ENCODE assay signal across 1 cellular context in the genomic region with DNA sequence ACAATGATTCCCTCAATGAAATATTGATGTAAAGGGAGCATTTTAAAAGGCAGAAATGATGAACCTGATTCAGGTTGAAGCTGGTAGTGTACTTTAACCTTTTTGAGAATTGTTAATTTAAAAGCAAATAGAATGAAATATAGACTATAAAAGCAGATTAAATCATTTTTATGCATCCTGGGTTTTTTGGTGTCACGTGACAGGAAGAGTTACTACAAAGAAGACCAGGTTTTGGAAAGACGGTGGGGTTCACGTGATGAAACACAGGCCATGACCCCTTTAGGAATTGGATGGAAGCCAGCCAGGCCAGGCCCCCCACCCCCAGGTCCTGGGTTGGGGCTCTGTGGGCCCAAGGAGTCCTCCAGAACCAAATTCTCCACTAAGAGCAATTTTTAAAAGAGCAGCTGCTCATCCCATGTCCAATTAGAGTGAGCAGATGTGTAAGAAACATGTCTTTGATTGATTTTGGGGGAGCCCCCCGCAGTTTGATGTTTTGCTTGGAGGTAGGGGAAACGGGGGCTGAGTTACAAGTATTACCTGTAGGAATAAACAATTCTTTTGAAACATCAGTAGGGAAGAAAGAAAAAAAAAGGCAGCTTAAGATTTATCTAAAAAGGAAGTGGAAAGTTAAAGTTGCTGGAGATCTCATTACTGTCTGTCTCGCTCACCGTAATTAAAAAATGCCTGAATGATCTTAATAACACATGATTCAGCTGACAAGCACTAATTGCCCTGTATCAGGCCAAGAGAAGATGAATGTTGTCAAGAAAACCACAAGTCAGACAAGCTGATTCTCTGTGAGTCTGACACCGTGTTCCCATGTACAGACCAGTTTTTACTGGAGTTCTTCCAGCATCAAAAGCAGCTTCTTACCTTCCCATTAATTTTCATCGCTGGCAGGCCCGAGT.
TF ChIP-seq lines count a peak whose summit lies in the region.

No MANE protein-coding gene starts in this region.

TF ChIP-seq in HEK293, 187 proteins besides CTCF, POLR2A, EP300 and RAD21 (continued from another document):
- TF ChIP-seq ZNF624 (tag by site-specific recombination; IDR thresholded peaks at IDR 0.05) (no peak), FEZF1 (tag by site-specific recombination; IDR thresholded peaks at IDR 0.05) (peak; percentile 79), ZNF266 (tag by site-specific recombination; IDR thresholded peaks at IDR 0.05; ENCODE audit: low read depth) (no peak), RBAK (tag by site-specific recombination; IDR thresholded peaks at IDR 0.05) (no peak), ZXDB (tag by site-specific recombination; IDR thresholded peaks at IDR 0.05) (peak; percentile 63; the same call in 1 of the 2 replicates), ZNF501 (tag by site-specific recombination; IDR thresholded peaks at IDR 0.05) (no peak), ZNF132 (tag by site-specific recombination; IDR thresholded peaks at IDR 0.05; ENCODE audit: borderline replicate concordance) (no peak), ZNF473 (tag by site-specific recombination; IDR thresholded peaks at IDR 0.05) (no peak), ZNF121 (tag by site-specific recombination; IDR thresholded peaks at IDR 0.05) (no peak), ZNF776 (tag by site-specific recombination; IDR thresholded peaks at IDR 0.05; ENCODE audit: borderline replicate concordance) (no peak), ZNF510 (tag by site-specific recombination; IDR thresholded peaks at IDR 0.05; ENCODE audit: insufficient replicate concordance) (no peak), ZBTB26 (tag by site-specific recombination; optimal IDR thresholded peaks at IDR 0.05) (no peak), ZNF138 (tag by site-specific recombination; IDR thresholded peaks at IDR 0.05; ENCODE audit: borderline replicate concordance) (no peak), SP2 (tag by site-specific recombination; IDR thresholded peaks at IDR 0.05) (peak; percentile 26; the same call in 1 of the 2 replicates)
- TF ChIP-seq, protein P1, sequence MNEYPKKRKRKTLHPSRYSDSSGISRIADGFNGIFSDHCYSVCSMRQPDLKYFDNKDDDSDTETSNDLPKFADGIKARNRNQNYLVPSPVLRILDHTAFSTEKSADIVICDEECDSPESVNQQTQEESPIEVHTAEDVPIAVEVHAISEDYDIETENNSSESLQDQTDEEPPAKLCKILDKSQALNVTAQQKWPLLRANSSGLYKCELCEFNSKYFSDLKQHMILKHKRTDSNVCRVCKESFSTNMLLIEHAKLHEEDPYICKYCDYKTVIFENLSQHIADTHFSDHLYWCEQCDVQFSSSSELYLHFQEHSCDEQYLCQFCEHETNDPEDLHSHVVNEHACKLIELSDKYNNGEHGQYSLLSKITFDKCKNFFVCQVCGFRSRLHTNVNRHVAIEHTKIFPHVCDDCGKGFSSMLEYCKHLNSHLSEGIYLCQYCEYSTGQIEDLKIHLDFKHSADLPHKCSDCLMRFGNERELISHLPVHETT (tag by site-specific recombination; IDR thresholded peaks at IDR 0.05): peak; percentile 90
- TF ChIP-seq, protein P2, sequence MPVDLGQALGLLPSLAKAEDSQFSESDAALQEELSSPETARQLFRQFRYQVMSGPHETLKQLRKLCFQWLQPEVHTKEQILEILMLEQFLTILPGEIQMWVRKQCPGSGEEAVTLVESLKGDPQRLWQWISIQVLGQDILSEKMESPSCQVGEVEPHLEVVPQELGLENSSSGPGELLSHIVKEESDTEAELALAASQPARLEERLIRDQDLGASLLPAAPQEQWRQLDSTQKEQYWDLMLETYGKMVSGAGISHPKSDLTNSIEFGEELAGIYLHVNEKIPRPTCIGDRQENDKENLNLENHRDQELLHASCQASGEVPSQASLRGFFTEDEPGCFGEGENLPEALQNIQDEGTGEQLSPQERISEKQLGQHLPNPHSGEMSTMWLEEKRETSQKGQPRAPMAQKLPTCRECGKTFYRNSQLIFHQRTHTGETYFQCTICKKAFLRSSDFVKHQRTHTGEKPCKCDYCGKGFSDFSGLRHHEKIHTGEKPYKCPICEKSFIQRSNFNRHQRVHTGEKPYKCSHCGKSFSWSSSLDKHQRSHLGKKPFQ (tag by site-specific recombination; IDR thresholded peaks at IDR 0.05): no peak
